ENCODE assay signal across 29 cellular contexts in genomic region chr5:121053055-121053985, GRCh38.
DNase-seq lines count a peak whose midpoint lies in the region; ATAC-seq and TF ChIP-seq lines count a peak whose summit lies in the region.
"Had no signal": no experiment of that assay in that cellular context is flagged by ENCODE, and none has a peak within 500 bp of the region (broad histone marks: within the 10 kb centered on the region; RNA-seq: fewer than 3 reads in every experiment).

No MANE protein-coding gene starts in this region.

- H3K36me3 ChIP-seq in BE2C: no peaks in the 10 kb centered on the region
- H3K36me3 ChIP-seq: neutrophil, right lobe of liver, thoracic aorta had no signal

- POLR2A ChIA-PET in activated CD4-positive, alpha-beta T cell treated with anti-CD3 and anti-CD28 coated beads, Interleukin-2, amount 10 ng/mL, durations not matched to agents 7 days and 5 days (lab: Charles Lee): no interaction called here

- ATAC-seq in SK-N-SH treated with all-trans-retinoic acid at 6 μM for 48 hours (peak; percentile 68; the same call in 2 of the 3 replicates), GM19351 (IDR thresholded peaks at IDR 0.05; ENCODE audit: unreplicated experiment) (no peak)
- ATAC-seq: HCT116, left ventricle myocardium superior, right lobe of liver, WTC11 had no signal

- no peak overlapping the region for H3K4me3 Mint-ChIP-seq in activated CD4-positive, alpha-beta T cell treated with anti-CD3 and anti-CD28 coated beads, Interleukin-2, amount 10 ng/mL, durations not matched to agents 7 days and 5 days
- H3K4me3 Mint-ChIP-seq: activated naive CD8-positive, alpha-beta T cell treated with anti-CD3 and anti-CD28 coated beads for 36 hours; CD4-positive, alpha-beta memory T cell; stimulated activated naive CD8-positive, alpha-beta T cell treated with anti-CD3 and anti-CD28 coated beads, Interleukin-15, Interleukin-2, amounts not matched to agents 100 ng/mL and 50 ng/mL, for 24 hours; WTC11 had no signal

- H3K4me3 ChIP-seq in BE2C (ENCODE audit: low read depth, low read length): peak overlapping the region; percentile 13
- no peak overlapping the region for H3K4me3 ChIP-seq in LNCaP clone FGC (ENCODE audit: low read depth, low read length)
- H3K4me3 ChIP-seq: right lobe of liver, thoracic aorta had no signal

- no peaks in the 10 kb centered on the region for H3K27me3 ChIP-seq in BE2C
- H3K27me3 ChIP-seq: neutrophil, right lobe of liver had no signal

- TF ChIP-seq CTCF in BE2C (IDR thresholded peaks at IDR 0.05; ENCODE audit: low read depth, low read length): peak; percentile 10; the same call in 1 of the 2 replicates
- TF ChIP-seq CTCF in LNCaP clone FGC (IDR thresholded peaks at IDR 0.05; ENCODE audit: control insufficient read depth, extremely low read depth, insufficient read depth): no peak

- H3K9me3 Mint-ChIP-seq in activated CD4-positive, alpha-beta T cell treated with anti-CD3 and anti-CD28 coated beads, Interleukin-2, amount 10 ng/mL, durations not matched to agents 7 days and 5 days: no peaks in the 10 kb centered on the region
- H3K9me3 Mint-ChIP-seq: activated naive CD8-positive, alpha-beta T cell treated with anti-CD3 and anti-CD28 coated beads for 36 hours; stimulated activated naive CD8-positive, alpha-beta T cell treated with anti-CD3 and anti-CD28 coated beads, Interleukin-15, Interleukin-2, amounts not matched to agents 100 ng/mL and 50 ng/mL, for 24 hours; WTC11 had no signal

- CTCF ChIA-PET in activated CD4-positive, alpha-beta T cell treated with anti-CD3 and anti-CD28 coated beads, Interleukin-2, amount 10 ng/mL, durations not matched to agents 7 days and 5 days (lab: Charles Lee): no interaction called here

- no peak overlapping the region for H3K27ac Mint-ChIP-seq in activated CD4-positive, alpha-beta T cell treated with anti-CD3 and anti-CD28 coated beads, Interleukin-2, amount 10 ng/mL, durations not matched to agents 7 days and 5 days
- H3K27ac Mint-ChIP-seq: activated naive CD8-positive, alpha-beta T cell treated with anti-CD3 and anti-CD28 coated beads for 36 hours; CD4-positive, alpha-beta memory T cell; naive B cell; stimulated activated naive CD8-positive, alpha-beta T cell treated with anti-CD3 and anti-CD28 coated beads, Interleukin-15, Interleukin-2, amounts not matched to agents 100 ng/mL and 50 ng/mL, for 24 hours; WTC11 had no signal

- DNase-seq in BE2C (peak; percentile 36), LNCaP clone FGC (ENCODE audit: low read depth) (peak; percentile 70), foreskin melanocyte (peak; percentile 84), AML-193 (lab: John Stamatoyannopoulos, UW) (no peak)
- DNase-seq in activated T-cell treated with anti-CD3 and anti-CD28 coated beads, Interleukin-2, amount 50 U/mL, for 48 hours: no peak
- DNase-seq in activated CD4-positive, alpha-beta T cell treated with anti-CD3 and anti-CD28 coated beads, Interleukin-2, amount 10 ng/mL, durations not matched to agents 7 days and 5 days: no peak
- DNase-seq: activated CD4-positive, alpha-beta T cell treated with anti-CD3 and anti-CD28 coated beads, Interleukin-2, amount 50 U/mL, for 1 hour; activated gamma-delta T cell; activated naive CD8-positive, alpha-beta T cell treated with anti-CD3 and anti-CD28 coated beads for 36 hours; activated T-cell treated with anti-CD3 and anti-CD28 coated beads, Interleukin-2, amount 50 U/mL, for 1 hour; aorta; CD4-positive, alpha-beta memory T cell; effector CD4-positive, alpha-beta T cell; EL; left ventricle myocardium superior; midbrain; naive B cell; NCI-H1092; NCI-H1694; NCI-H510A; right lobe of liver; stimulated activated CD8-positive, alpha-beta memory T cell treated with anti-CD3 and anti-CD28 coated beads, Interleukin-4, amount 100 ng/mL, for 48 hours had no signal

- peaks cover 22% of the 10 kb centered on the region for H3K4me1 ChIP-seq in BE2C
- H3K4me1 ChIP-seq: right lobe of liver had no signal

- no peaks in the 10 kb centered on the region for H3K9me3 ChIP-seq in BE2C
- H3K9me3 ChIP-seq: neutrophil, right lobe of liver, thoracic aorta had no signal

- no peaks in the 10 kb centered on the region for H3K27me3 Mint-ChIP-seq in activated CD4-positive, alpha-beta T cell treated with anti-CD3 and anti-CD28 coated beads, Interleukin-2, amount 10 ng/mL, durations not matched to agents 7 days and 5 days
- H3K27me3 Mint-ChIP-seq: activated naive CD8-positive, alpha-beta T cell treated with anti-CD3 and anti-CD28 coated beads for 36 hours; CD4-positive, alpha-beta memory T cell; naive B cell; stimulated activated naive CD8-positive, alpha-beta T cell treated with anti-CD3 and anti-CD28 coated beads, Interleukin-15, Interleukin-2, amounts not matched to agents 100 ng/mL and 50 ng/mL, for 24 hours had no signal

- no peaks in the 10 kb centered on the region for H3K36me3 Mint-ChIP-seq in activated CD4-positive, alpha-beta T cell treated with anti-CD3 and anti-CD28 coated beads, Interleukin-2, amount 10 ng/mL, durations not matched to agents 7 days and 5 days (ENCODE audit: low read depth)
- H3K36me3 Mint-ChIP-seq: activated naive CD8-positive, alpha-beta T cell treated with anti-CD3 and anti-CD28 coated beads for 36 hours; CD4-positive, alpha-beta memory T cell; naive B cell; WTC11 had no signal

- no peaks in the 10 kb centered on the region for H3K4me1 Mint-ChIP-seq in activated CD4-positive, alpha-beta T cell treated with anti-CD3 and anti-CD28 coated beads, Interleukin-2, amount 10 ng/mL, durations not matched to agents 7 days and 5 days
- H3K4me1 Mint-ChIP-seq: activated naive CD8-positive, alpha-beta T cell treated with anti-CD3 and anti-CD28 coated beads for 36 hours; CD4-positive, alpha-beta memory T cell; naive B cell had no signal

TF ChIP-seq in SK-N-SH treated with all-trans-retinoic acid at 6 μM for 48 hours, 23 proteins besides CTCF, POLR2A, EP300 and RAD21:
- TF ChIP-seq RARB (CRISPR knock-in tag; IDR thresholded peaks at IDR 0.05) (no peak), ZC3H10 (CRISPR knock-in tag; IDR thresholded peaks at IDR 0.05) (no peak), CSDC2 (CRISPR knock-in tag; IDR thresholded peaks at IDR 0.05) (no peak), TOX (CRISPR knock-in tag; IDR thresholded peaks at IDR 0.05; ENCODE audit: borderline replicate concordance) (no peak), BACH2 (CRISPR knock-in tag; IDR thresholded peaks at IDR 0.05; ENCODE audit: borderline replicate concordance) (no peak), TSHZ2 (CRISPR knock-in tag; IDR thresholded peaks at IDR 0.05) (peak; percentile 64; the same call in 1 of the 2 replicates)

Comparison
In these comparisons a context has a peak if more than half of its experiments do, and no peak if none do; other contexts are left out.
1. DNase-seq: peak in BE2C (single experiment), LNCaP clone FGC (single experiment) and foreskin melanocyte (single experiment); none in activated T-cell treated with anti-CD3 and anti-CD28 coated beads, Interleukin-2, amount 50 U/mL, for 48 hours (0 of 2), activated CD4-positive, alpha-beta T cell treated with anti-CD3 and anti-CD28 coated beads, Interleukin-2, amount 10 ng/mL, durations not matched to agents 7 days and 5 days (single experiment) and AML-193 (0 of 2).